In the genomic region with DNA sequence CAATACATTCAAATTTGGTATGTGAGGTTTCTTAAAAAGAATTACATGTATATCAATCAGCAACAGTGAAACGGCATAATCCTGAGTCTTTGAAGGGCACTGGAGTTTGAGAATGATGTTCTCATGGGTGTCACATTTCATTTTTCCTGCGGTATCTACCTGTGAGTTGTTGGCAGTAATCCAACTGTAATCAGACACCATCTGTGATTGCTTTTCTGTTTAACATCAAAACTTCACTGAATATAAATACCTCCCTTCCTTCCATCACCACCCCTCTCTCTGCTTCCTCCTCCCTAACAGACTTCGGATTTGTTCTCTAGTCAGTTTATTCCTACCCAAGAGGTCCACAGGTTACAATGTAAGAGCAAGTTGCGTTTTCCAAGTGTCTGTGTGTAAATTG, we compare ENCODE assay signal across 15 cellular contexts.
DNase-seq lines count a peak whose midpoint lies in the region.
"Had no signal": no experiment of that assay in that cellular context is flagged by ENCODE, and none has a peak within 500 bp of the region (broad histone marks: within the 10 kb centered on the region; RNA-seq: fewer than 3 reads in every experiment).

No MANE protein-coding gene starts in this region.

- intact Hi-C loops in head of caudate nucleus (cut with DNase I) = no loop called here

- peak; percentile 34 for DNase-seq in COR-L47 (lab: John Stamatoyannopoulos, UW)
- DNase-seq in NCI-H1092 (lab: John Stamatoyannopoulos, UW) = peak; percentile 37
- DNase-seq in NCI-H2227 treated with DMSO at 0.1 percent for 48 hours (lab: John Stamatoyannopoulos, UW) = peak; percentile 33
- DNase-seq in SW480 (ENCODE audit: low spot score) = peak; percentile 90
- no peak for DNase-seq in nucleus accumbens (lab: John Stamatoyannopoulos, UW)
- DNase-seq in activated CD4-positive, alpha-beta T cell treated with anti-CD3 and anti-CD28 coated beads, Interleukin-2, amount 50 U/mL, for 48 hours = no peak
- DNase-seq in head of caudate nucleus = no peak
- DNase-seq in globus pallidus (ENCODE audit: low spot score) = no peak
- DNase-seq: activated CD8-positive, alpha-beta T cell treated with anti-CD3 and anti-CD28 coated beads for 36 hours; anterior cingulate cortex; Caco-2; gastrocnemius medialis; immature natural killer cell; stimulated activated CD4-positive, alpha-beta T cell treated with anti-CD3 and anti-CD28 coated beads, Interleukin-4, amount 100 ng/mL, for 24 hours; tibial artery had no signal

Comparison
In these comparisons a context has a peak if more than half of its experiments do, and no peak if none do; other contexts are left out.
1. DNase-seq: peak in COR-L47 (single experiment), NCI-H1092 (single experiment), NCI-H2227 treated with DMSO at 0.1 percent for 48 hours (single experiment) and SW480 (single experiment); none in nucleus accumbens (0 of 56), activated CD4-positive, alpha-beta T cell treated with anti-CD3 and anti-CD28 coated beads, Interleukin-2, amount 50 U/mL, for 48 hours (0 of 2), head of caudate nucleus (0 of 42) and globus pallidus (single experiment).